Comparison of ENCODE assay signal across 28 cellular contexts in genomic region chr4:185312699-185313098, GRCh38.
"Had no signal": no experiment of that assay in that cellular context is flagged by ENCODE, and none has a peak within 500 bp of the region (broad histone marks: within the 10 kb centered on the region; RNA-seq: fewer than 3 reads in every experiment).

No MANE protein-coding gene starts in this region.

- H2AFZ ChIP-seq: hepatocyte had no signal

- H3K4me1 Mint-ChIP-seq: mesothelial cell of epicardium had no signal

- H3K9me3 ChIP-seq: gastroesophageal sphincter, left lung, mucosa of descending colon, neutrophil, pancreas, right lobe of liver, thoracic aorta, tibial nerve, upper lobe of right lung, uterus had no signal

- H3K36me3 ChIP-seq: neutrophil, pancreas, uterus had no signal

- H3K27me3 Mint-ChIP-seq: naive B cell; natural killer cell treated with Interleukin-12 subunit alpha and Interleukin-12 subunit beta and Interleukin-15 and Interleukin-18, amount 100 ng/mL, for 72 hours; stimulated activated naive B cell treated with anti-CD40 and anti-IgM and Interleukin-4, amounts not matched to agents 10 μg/mL and 1 μg/mL and 100 μg/mL, for 72 hours; stimulated activated naive CD8-positive, alpha-beta T cell treated with anti-CD3 and anti-CD28 coated beads, Interleukin-15, Interleukin-2, amounts not matched to agents 100 ng/mL and 50 ng/mL, for 24 hours had no signal

- H3K4me2 ChIP-seq: hepatocyte had no signal

- H3K27ac Mint-ChIP-seq: mesothelial cell of epicardium; natural killer cell treated with Interleukin-12 subunit alpha and Interleukin-12 subunit beta and Interleukin-15 and Interleukin-18, amount 100 ng/mL, for 72 hours; stimulated activated naive B cell treated with anti-CD40 and anti-IgM and Interleukin-4, amounts not matched to agents 10 μg/mL and 1 μg/mL and 100 μg/mL, for 72 hours; stimulated activated naive CD8-positive, alpha-beta T cell treated with anti-CD3 and anti-CD28 coated beads, Interleukin-15, Interleukin-2, amounts not matched to agents 100 ng/mL and 50 ng/mL, for 24 hours had no signal

- H3K4me3 Mint-ChIP-seq: mesothelial cell of epicardium; naive B cell; natural killer cell treated with Interleukin-12 subunit alpha and Interleukin-12 subunit beta and Interleukin-15 and Interleukin-18, amount 100 ng/mL, for 72 hours; neural crest cell; stimulated activated naive B cell treated with anti-CD40 and anti-IgM and Interleukin-4, amounts not matched to agents 10 μg/mL and 1 μg/mL and 100 μg/mL, for 72 hours; stimulated activated naive CD8-positive, alpha-beta T cell treated with anti-CD3 and anti-CD28 coated beads, Interleukin-15, Interleukin-2, amounts not matched to agents 100 ng/mL and 50 ng/mL, for 24 hours had no signal

- H3K79me2 ChIP-seq: hepatocyte had no signal

- H3K4me1 ChIP-seq: gastroesophageal sphincter, heart left ventricle, left lung, pancreas, right lobe of liver, tibial nerve, upper lobe of right lung, uterus had no signal

- H3K4me3 ChIP-seq: coronary artery, gastroesophageal sphincter, heart left ventricle, hepatocyte, left lung, mucosa of descending colon, pancreas, right lobe of liver, thoracic aorta, tibial nerve, upper lobe of right lung, uterus had no signal

- DNase-seq: dermis blood vessel endothelial cell; effector memory CD4-positive, alpha-beta T cell; foreskin keratinocyte; heart left ventricle; left cardiac atrium; left lung; mesenchymal stem cell; mucosa of descending colon; naive B cell; pancreas; right lobe of liver; small intestine; stimulated activated CD4-positive, alpha-beta T cell treated with anti-CD3 and anti-CD28 coated beads, Interleukin-15, amount 100 ng/mL, for 24 hours; stimulated activated CD4-positive, alpha-beta T cell treated with anti-CD3 and anti-CD28 coated beads, Interleukin-2, amount 100 ng/mL, for 48 hours; stimulated activated naive B cell treated with anti-CD40 and anti-IgM and Interleukin-4, amounts not matched to agents 10 μg/mL and 1 μg/mL and 100 μg/mL, for 72 hours; upper lobe of right lung; uterus had no signal

- FAIRE-seq: islet of Langerhans, pancreas, small intestine had no signal

- H3K27ac ChIP-seq: coronary artery, foreskin keratinocyte, gastroesophageal sphincter, heart left ventricle, hepatocyte, left lung, neutrophil, pancreas, right lobe of liver, thoracic aorta, tibial nerve, upper lobe of right lung, uterus had no signal

- H3K27me3 ChIP-seq: foreskin keratinocyte, gastroesophageal sphincter, heart left ventricle, hepatocyte, left lung, neutrophil, pancreas, right lobe of liver, tibial nerve, upper lobe of right lung, uterus had no signal

- ATAC-seq: foreskin keratinocyte; gastroesophageal sphincter; heart left ventricle; left cardiac atrium; left lung; mucosa of descending colon; natural killer cell treated with Interleukin-12 subunit alpha and Interleukin-12 subunit beta and Interleukin-15 and Interleukin-18, amount 100 ng/mL, for 72 hours; pancreas; right lobe of liver; stimulated activated naive B cell treated with anti-CD40 and anti-IgM and Interleukin-4, amounts not matched to agents 10 μg/mL and 1 μg/mL and 100 μg/mL, for 72 hours; upper lobe of right lung had no signal

- H3K9me3 Mint-ChIP-seq: natural killer cell treated with Interleukin-12 subunit alpha and Interleukin-12 subunit beta and Interleukin-15 and Interleukin-18, amount 100 ng/mL, for 72 hours; stimulated activated naive CD8-positive, alpha-beta T cell treated with anti-CD3 and anti-CD28 coated beads, Interleukin-15, Interleukin-2, amounts not matched to agents 100 ng/mL and 50 ng/mL, for 24 hours had no signal
